ENCODE assay signal across 15 cellular contexts in the genomic region with DNA sequence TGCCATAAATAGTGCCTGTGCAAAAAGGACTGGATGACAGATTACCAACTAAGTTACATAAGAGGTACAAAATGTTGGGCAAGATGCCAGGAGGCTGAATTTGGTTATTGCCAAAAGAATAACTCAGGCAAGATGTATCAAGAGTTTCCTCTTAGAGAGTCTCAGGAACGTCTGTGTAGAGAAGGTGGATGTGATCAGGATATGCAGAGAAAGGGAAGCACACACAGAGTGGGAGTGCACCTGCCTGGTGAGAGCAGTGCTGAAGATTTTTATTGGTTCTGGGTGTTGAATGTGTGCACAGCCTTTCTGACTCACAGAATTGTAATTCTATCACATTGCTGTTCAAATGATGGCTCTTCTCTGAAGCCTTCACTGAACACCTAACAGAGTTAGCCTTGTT.
DNase-seq lines count a peak whose midpoint lies in the region; ATAC-seq and TF ChIP-seq lines count a peak whose summit lies in the region.
"Had no signal": no experiment of that assay in that cellular context is flagged by ENCODE, and none has a peak within 500 bp of the region (broad histone marks: within the 10 kb centered on the region; RNA-seq: fewer than 3 reads in every experiment).

No MANE protein-coding gene starts in this region.

- no peak for ATAC-seq in GM18505 (IDR thresholded peaks at IDR 0.05; ENCODE audit: unreplicated experiment)
- no peak for ATAC-seq in HG03460 (IDR thresholded peaks at IDR 0.05; ENCODE audit: unreplicated experiment)
- ATAC-seq: HepG2; stimulated activated naive CD8-positive, alpha-beta T cell treated with anti-CD3 and anti-CD28 coated beads, Interleukin-15, amount 100 ng/mL, for 72 hours had no signal

- no peak for TF ChIP-seq POLR2A in GM18505 (IDR thresholded peaks at IDR 0.05; ENCODE audit: borderline replicate concordance, extremely low read depth, insufficient read depth, insufficient read length)

- DNase-seq in DMS53 treated with DMSO at 0.1 percent for 48 hours (lab: John Stamatoyannopoulos, UW; ENCODE audit: unreplicated experiment) (peak; percentile 98), NCI-H2107 (lab: John Stamatoyannopoulos, UW) (peak; percentile 5), cerebellar cortex (ENCODE audit: low spot score) (peak; percentile 31), mucosa of gallbladder (ENCODE audit: low spot score) (peak; percentile 24), mesenteric fat pad (ENCODE audit: low spot score) (no peak), OCI-M2 (lab: John Stamatoyannopoulos, UW; ENCODE audit: unreplicated experiment) (no peak)
- DNase-seq: activated naive CD8-positive, alpha-beta T cell treated with anti-CD3 and anti-CD28 coated beads, Interleukin-2, amount 10 ng/mL, durations not matched to agents 7 days and 5 days; GF-D8; immature natural killer cell; naive B cell; right cardiac atrium; stimulated activated naive CD8-positive, alpha-beta T cell treated with anti-CD3 and anti-CD28 coated beads, Interleukin-15, amount 100 ng/mL, for 72 hours had no signal

Comparison
In these comparisons a context has a peak if more than half of its experiments do, and no peak if none do; other contexts are left out.
1. DNase-seq: peak in DMS53 treated with DMSO at 0.1 percent for 48 hours (single experiment), NCI-H2107 (single experiment), cerebellar cortex (single experiment) and mucosa of gallbladder (single experiment); none in mesenteric fat pad (single experiment) and OCI-M2 (single experiment).